ENCODE assay signal across 14 cellular contexts in the genomic region with DNA sequence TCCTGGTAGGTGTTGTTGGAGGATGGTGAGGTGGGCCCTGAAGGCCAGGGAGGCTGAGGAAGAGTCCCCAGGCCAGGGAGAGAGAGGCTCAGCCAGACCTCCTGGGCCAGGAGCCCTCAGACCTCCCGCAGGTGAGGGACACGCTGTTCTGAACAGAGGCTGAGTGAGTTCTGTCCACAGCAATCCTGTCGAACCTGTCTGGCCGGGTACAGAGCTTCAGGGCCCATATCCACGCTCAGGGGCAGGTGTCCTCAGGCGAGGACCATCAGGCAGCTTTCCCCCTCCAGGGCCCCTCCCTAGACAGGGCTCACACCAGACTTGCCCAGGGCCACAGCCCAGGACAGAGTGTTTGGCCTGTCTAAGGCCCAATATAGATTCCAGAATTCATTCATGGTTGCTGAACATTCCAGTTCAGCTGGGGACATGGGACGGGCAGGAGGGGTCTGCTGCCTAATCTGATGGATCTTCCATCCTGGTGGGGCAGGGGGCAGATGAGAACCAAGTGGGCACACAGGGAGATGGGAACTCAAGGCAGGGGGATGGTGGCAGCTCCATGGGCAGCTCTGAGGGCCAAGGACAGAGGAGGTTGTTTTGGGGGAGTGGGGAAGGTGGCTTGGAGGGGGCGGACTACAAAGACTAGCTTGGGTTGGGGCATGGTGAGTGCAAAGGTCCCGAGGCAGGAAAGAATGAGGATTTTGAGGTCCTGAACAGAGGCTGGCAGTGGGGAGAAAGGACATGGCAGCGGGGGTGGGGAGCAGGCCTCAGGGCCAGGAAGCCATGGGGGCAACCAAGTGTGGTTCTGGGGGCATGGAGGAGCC. TPM values are rescaled to one million over a fixed set of nuclear protein-coding genes. Genes with fewer than 3 reads are reported as not detected.
A peak's percentile ranks its signal among the peaks of the same experiment; 100 is the strongest.
DNase-seq lines count a peak whose midpoint lies in the region; ATAC-seq, FAIRE-seq and TF ChIP-seq lines count a peak whose summit lies in the region.
"Had no signal": no experiment of that assay in that cellular context is flagged by ENCODE, and none has a peak within 500 bp of the region (broad histone marks: within the 10 kb centered on the region; RNA-seq: fewer than 3 reads in every experiment).

No MANE protein-coding gene starts in this region.

- no peak for FAIRE-seq in kidney (lab: Jason Lieb, UNC)

- intact Hi-C loops in kidney (cut with DNase I): no loop called here
- intact Hi-C loops in thyroid gland (cut with DNase I): no loop called here
- intact Hi-C loops in activated CD4-positive, alpha-beta T cell treated with anti-CD3 and anti-CD28 coated beads, Interleukin-2, amount 10 ng/mL, durations not matched to agents 24 days and 14 days (cut with micrococcal nuclease): no loop called here

- 56 to 58% methylated on average over 7 to 10 of the region's 10 CpGs for WGBS in thyroid gland, 2 donors

- H3K27ac ChIP-seq in Peyer's patch (no peak overlapping the region), kidney (ENCODE audit: low read depth in 2 of 2, low read length in 2 of 2) (peak overlapping the region; percentile 39 to 60), thyroid gland (peak overlapping the region; percentile 75 to 99 (median 84))

- H3K27me3 ChIP-seq in Peyer's patch (no peaks in the 10 kb centered on the region), thyroid gland (no peaks in the 10 kb centered on the region)

- peak overlapping the region; percentile 17 to 47 for H3K27ac Mint-ChIP-seq in activated naive CD4-positive, alpha-beta T cell treated with anti-CD3 and anti-CD28 coated beads, Interleukin-2, amount 50 U/mL, for 72 hours
- no peak overlapping the region for H3K27ac Mint-ChIP-seq in activated CD4-positive, alpha-beta T cell treated with anti-CD3 and anti-CD28 coated beads, Interleukin-2, amount 10 ng/mL, durations not matched to agents 24 days and 14 days

- no peaks in the 10 kb centered on the region for H3K36me3 Mint-ChIP-seq in activated naive CD4-positive, alpha-beta T cell treated with anti-CD3 and anti-CD28 coated beads, Interleukin-2, amount 50 U/mL, for 72 hours
- no peaks in the 10 kb centered on the region for H3K36me3 Mint-ChIP-seq in activated CD4-positive, alpha-beta T cell treated with anti-CD3 and anti-CD28 coated beads, Interleukin-2, amount 10 ng/mL, durations not matched to agents 24 days and 14 days (ENCODE audit: low read depth)

- peaks cover 20% of the 10 kb centered on the region for H3K4me1 Mint-ChIP-seq in activated CD4-positive, alpha-beta T cell treated with anti-CD3 and anti-CD28 coated beads, Interleukin-2, amount 10 ng/mL, durations not matched to agents 24 days and 14 days

- no peak overlapping the region for H3K9ac ChIP-seq in kidney (ENCODE audit: low read length in 2 of 2)

- no peak for ATAC-seq in activated naive CD4-positive, alpha-beta T cell treated with anti-CD3 and anti-CD28 coated beads, Interleukin-2, amount 50 U/mL, for 72 hours
- no peak for ATAC-seq in HG02981 (IDR thresholded peaks at IDR 0.05; ENCODE audit: unreplicated experiment)

- H3K9me3 Mint-ChIP-seq in activated naive CD4-positive, alpha-beta T cell treated with anti-CD3 and anti-CD28 coated beads, Interleukin-2, amount 50 U/mL, for 72 hours: no peaks in the 10 kb centered on the region
- H3K9me3 Mint-ChIP-seq in activated CD4-positive, alpha-beta T cell treated with anti-CD3 and anti-CD28 coated beads, Interleukin-2, amount 10 ng/mL, durations not matched to agents 24 days and 14 days: no peaks in the 10 kb centered on the region

- H3K4me3 Mint-ChIP-seq in activated CD4-positive, alpha-beta T cell treated with anti-CD3 and anti-CD28 coated beads, Interleukin-2, amount 10 ng/mL, durations not matched to agents 24 days and 14 days: no peak overlapping the region

- H3K4me1 ChIP-seq in Peyer's patch (peaks cover 0 to 19% (median 0%) of the 10 kb centered on the region in 4 donors), kidney (ENCODE audit: control insufficient read depth in 1 of 2, insufficient read depth in 1 of 2, low read depth in 1 of 2, low read length in 2 of 2) (peaks cover 0 to 11% of the 10 kb centered on the region in 2 donors), thyroid gland (peaks cover 25 to 45% of the 10 kb centered on the region in 2 donors)

- H3K27me3 Mint-ChIP-seq in activated CD4-positive, alpha-beta T cell treated with anti-CD3 and anti-CD28 coated beads, Interleukin-2, amount 10 ng/mL, durations not matched to agents 24 days and 14 days: peaks cover 5% of the 10 kb centered on the region

- TF ChIP-seq POLR2A in Peyer's patch (IDR thresholded peaks at IDR 0.05) (no peak), thyroid gland (IDR thresholded peaks at IDR 0.05) (peak in 1 of 2 donors; percentile 55)

- TF ChIP-seq CTCF in Peyer's patch (IDR thresholded peaks at IDR 0.05): no peak
- no peak for TF ChIP-seq CTCF in kidney (IDR thresholded peaks at IDR 0.05; ENCODE audit: borderline replicate concordance, extremely low read depth, insufficient read depth)
- TF ChIP-seq CTCF in thyroid gland (IDR thresholded peaks at IDR 0.05): peak in 1 of 6 experiments; percentile 5

- no peak for DNase-seq in activated naive CD4-positive, alpha-beta T cell treated with anti-CD3 and anti-CD28 coated beads, Interleukin-2, amount 50 U/mL, for 72 hours (ENCODE audit: low spot score in 2 of 2)
- DNase-seq in activated naive CD4-positive, alpha-beta T cell treated with anti-CD3 and anti-CD28 coated beads, Interleukin-2, amount 50 U/mL, for 16 hours: no peak
- DNase-seq in Peyer's patch: peak in 2 of 3 donors; percentile 53 to 55
- peak; percentile 91 for DNase-seq in kidney
- peak; percentile 99 for DNase-seq in thyroid gland
- DNase-seq in activated CD4-positive, alpha-beta T cell treated with anti-CD3 and anti-CD28 coated beads, Interleukin-2, amount 10 ng/mL, durations not matched to agents 24 days and 14 days: no peak
- no peak for DNase-seq in NCI-H1092 treated with DMSO at 0.1 percent for 48 hours (lab: John Stamatoyannopoulos, UW)
- DNase-seq: activated CD4-positive, CD25-positive, alpha-beta regulatory T cell; cerebellar nuclear complex; NCI-H2107 had no signal

- no peaks in the 10 kb centered on the region for H3K9me3 ChIP-seq in Peyer's patch
- H3K9me3 ChIP-seq in kidney (ENCODE audit: control insufficient read depth in 1 of 2, low read length in 2 of 2): no peaks in the 10 kb centered on the region
- H3K9me3 ChIP-seq in thyroid gland: no peaks in the 10 kb centered on the region

- H3K4me3 ChIP-seq in Peyer's patch (no peak overlapping the region), kidney (ENCODE audit: low read length in 2 of 2) (no peak overlapping the region), thyroid gland (replicated peaks in 1 of 3) (no peak overlapping the region)

- no peaks in the 10 kb centered on the region for H3K36me3 ChIP-seq in Peyer's patch
- H3K36me3 ChIP-seq in kidney (ENCODE audit: control insufficient read depth in 1 of 2, insufficient read depth in 2 of 2, low read length in 2 of 2): no peaks in the 10 kb centered on the region
- no peaks in the 10 kb centered on the region for H3K36me3 ChIP-seq in thyroid gland

RNA-seq across cellular contexts. Expression of a gene that starts 23.4 kb away (rescaled TPM):
- total RNA-seq in activated naive CD4-positive, alpha-beta T cell treated with anti-CD3 and anti-CD28 coated beads, Interleukin-2, amount 50 U/mL, for 72 hours: 100 to 1,000 TPM in 1 of 2 donors, 10 to 100 TPM in 1; 67.4 to 134 TPM
- total RNA-seq in Peyer's patch: 100 to 1,000 TPM; 141 to 305 (median 291) TPM
- total RNA-seq in kidney: 250 TPM
- 120 TPM for polyA plus RNA-seq in kidney (ENCODE audit: insufficient read depth, low read depth, low replicate concordance)
- 100 to 1,000 TPM; 130 to 244 (median 155) TPM for total RNA-seq in thyroid gland
- total RNA-seq in activated CD4-positive, alpha-beta T cell treated with anti-CD3 and anti-CD28 coated beads, Interleukin-2, amount 10 ng/mL, durations not matched to agents 24 days and 14 days: 155 and 161 TPM in 2 replicates

RNA-seq across cellular contexts. Expression of a gene that starts 46.9 kb away (rescaled TPM):
- total RNA-seq in activated naive CD4-positive, alpha-beta T cell treated with anti-CD3 and anti-CD28 coated beads, Interleukin-2, amount 50 U/mL, for 72 hours: not detected
- total RNA-seq in Peyer's patch (10 to 100 TPM in 1 of 4 donors, 1 to 10 TPM in 1, not detected in 2; 3.2 to 86.6 TPM), kidney (1.4 TPM), thyroid gland (not detected)
- polyA plus RNA-seq in kidney (ENCODE audit: insufficient read depth, low read depth, low replicate concordance): not detected
- not detected in 2 replicates for total RNA-seq in activated CD4-positive, alpha-beta T cell treated with anti-CD3 and anti-CD28 coated beads, Interleukin-2, amount 10 ng/mL, durations not matched to agents 24 days and 14 days
- total RNA-seq: kidney epithelial cell, pulmonary artery endothelial cell, temporal lobe had no signal

Comparison
In these comparisons a context has a peak if more than half of its experiments do, and no peak if none do; other contexts are left out.
1. DNase-seq: peak in Peyer's patch (2 of 3), kidney (single experiment) and thyroid gland (2 of 2); none in activated naive CD4-positive, alpha-beta T cell treated with anti-CD3 and anti-CD28 coated beads, Interleukin-2, amount 50 U/mL, for 72 hours (0 of 2), activated naive CD4-positive, alpha-beta T cell treated with anti-CD3 and anti-CD28 coated beads, Interleukin-2, amount 50 U/mL, for 16 hours (single experiment), activated CD4-positive, alpha-beta T cell treated with anti-CD3 and anti-CD28 coated beads, Interleukin-2, amount 10 ng/mL, durations not matched to agents 24 days and 14 days (single experiment) and NCI-H1092 treated with DMSO at 0.1 percent for 48 hours (single experiment).
2. H3K27ac ChIP-seq: peak in kidney (2 of 2) and thyroid gland (3 of 3); none in Peyer's patch (0 of 4).